8 cellular contexts compared by ENCODE assay signal in the genomic region with DNA sequence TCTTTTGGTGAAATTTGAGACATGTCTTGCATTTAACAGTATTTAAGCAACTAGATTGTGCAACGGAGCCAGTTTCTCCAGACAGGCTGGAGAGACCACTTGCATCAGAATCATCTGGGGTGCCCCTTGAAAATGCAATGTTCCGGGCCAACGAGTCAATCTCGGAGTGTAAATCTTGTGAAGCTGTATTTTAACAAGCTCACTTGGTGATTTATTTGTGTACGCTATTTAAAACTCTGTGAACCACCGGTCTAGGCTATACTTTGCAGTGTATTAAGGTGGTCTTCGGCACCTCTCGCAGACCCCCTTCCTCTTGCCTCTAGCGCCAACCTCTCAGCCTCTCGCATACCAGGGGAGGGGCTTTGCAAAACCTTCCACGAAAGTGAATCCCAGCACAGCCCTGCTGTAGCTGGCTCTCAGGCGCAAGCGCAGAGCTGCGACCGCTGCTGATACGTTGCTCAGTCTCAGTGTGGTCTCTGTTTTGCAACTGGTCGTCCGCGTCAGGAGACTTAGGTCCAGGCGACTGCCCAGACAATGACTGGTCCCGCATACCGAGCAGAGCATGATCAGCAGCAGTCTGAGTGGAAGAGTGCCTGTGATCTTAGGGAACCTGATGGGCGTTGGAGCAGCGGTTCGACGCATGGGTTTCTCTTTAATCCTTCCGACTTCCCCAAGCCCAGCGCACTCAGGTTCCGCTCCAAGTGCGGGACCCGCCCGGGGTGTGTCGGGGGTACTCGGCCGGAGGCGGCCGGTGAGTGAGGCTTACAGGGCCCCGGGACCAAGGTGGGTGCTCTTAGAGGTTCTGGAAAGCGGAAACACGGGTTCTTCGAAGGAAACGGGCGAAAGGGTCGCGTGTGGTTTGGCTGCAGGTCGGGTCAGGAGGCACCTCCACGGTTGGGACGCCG. TPM values are rescaled to one million over a fixed set of nuclear protein-coding genes. Genes with fewer than 3 reads are reported as not detected.
DNase-seq lines count a peak whose midpoint lies in the region; ATAC-seq and TF ChIP-seq lines count a peak whose summit lies in the region.

Gene ZNF391, plus strand, starts transcription at position 467 of the 905 bp plus-strand sequence. CDS start 11,612 bp downstream, outside the sequence.

- no peak for TF ChIP-seq EP300 in ovary (IDR thresholded peaks at IDR 0.05)

- DNase-seq in G401 (ENCODE audit: low spot score) (peak; percentile 91), GM23338 (ENCODE audit: low spot score) (peak; percentile 90), LHCN-M2 (ENCODE audit: low read depth) (peak; percentile 69), SK-N-MC (ENCODE audit: low read depth, low spot score) (peak; percentile 63), head of caudate nucleus (peak; percentile 70 to 89 (median 81)), ovary (peak; percentile 55 to 78 (median 62)), thyroid gland (peak; percentile 84 to 86)

- H3K36me3 ChIP-seq in GM23338 (ENCODE audit: insufficient read depth) (no peaks in the 10 kb centered on the region), SK-N-MC (ENCODE audit: insufficient read depth, low read length) (no peaks in the 10 kb centered on the region), ovary (no peaks in the 10 kb centered on the region), thyroid gland (no peaks in the 10 kb centered on the region)

- H3K79me2 ChIP-seq in GM23338 (replicated peaks; ENCODE audit: insufficient read depth) = peaks cover 23% of the 10 kb centered on the region

- H3K27ac ChIP-seq in GM23338 (ENCODE audit: low read depth) (peak within 1 kb of the TSS; percentile 84), SK-N-MC (peak within 1 kb of the TSS; percentile 89), ovary (peak within 1 kb of the TSS; percentile 56 to 64), thyroid gland (peak within 1 kb of the TSS; percentile 29 to 77 (median 73))

- in situ Hi-C loops in G401 (cut with HindIII; ENCODE audit: low sequenced_read_pairs) = no loop called here

- no peaks in the 10 kb centered on the region; the same call in 1 of the 2 replicates for H3K4me1 ChIP-seq in GM23338 (ENCODE audit: insufficient read depth)
- peaks cover 1% of the 10 kb centered on the region for H3K4me1 ChIP-seq in ovary (ENCODE audit: insufficient read depth)
- H3K4me1 ChIP-seq in thyroid gland = peaks cover 6 to 12% of the 10 kb centered on the region in 2 donors

- peaks cover 6% of the 10 kb centered on the region for H3K9me3 Mint-ChIP-seq in GM23338
- H3K9me3 Mint-ChIP-seq in activated naive CD8-positive, alpha-beta T cell (ENCODE audit: low read depth) = peaks cover 1% of the 10 kb centered on the region

- peaks cover 13% of the 10 kb centered on the region for H3K36me3 Mint-ChIP-seq in GM23338 (ENCODE audit: low read depth)
- peaks cover 7% of the 10 kb centered on the region for H3K36me3 Mint-ChIP-seq in activated naive CD8-positive, alpha-beta T cell

- H3K4me3 ChIP-seq in GM23338 (peak within 1 kb of the TSS; percentile 59), SK-N-MC (peak within 1 kb of the TSS; percentile 98), ovary (peak within 1 kb of the TSS; percentile 51), thyroid gland (replicated peaks in 1 of 3) (peak within 1 kb of the TSS; percentile 60 to 85 (median 73))

- H3K27ac Mint-ChIP-seq in GM23338 = peak within 1 kb of the TSS; percentile 97
- H3K27ac Mint-ChIP-seq in activated naive CD8-positive, alpha-beta T cell = peak within 1 kb of the TSS; percentile 92

- intact Hi-C loops in head of caudate nucleus (cut with DNase I) (loop anchor here (5.0 kb wide), 1 partner anchor 89 kb away; no protein-coding TSS in a partner anchor), ovary (cut with DNase I) (no loop called here), thyroid gland (cut with DNase I) (no loop called here)

- TF ChIP-seq CTCF in GM23338 (conservative IDR thresholded peaks at IDR 0.05; ENCODE audit: low read depth in 2 of 2) (no peak), ovary (IDR thresholded peaks at IDR 0.05) (no peak), thyroid gland (IDR thresholded peaks at IDR 0.05) (no peak)

- no peaks in the 10 kb centered on the region for H3F3A ChIP-seq in GM23338 (replicated peaks; ENCODE audit: low read depth)

- peak; percentile 95 for ATAC-seq in GM23338

- peaks cover 5% of the 10 kb centered on the region; the same call in 1 of the 2 replicates for H4K20me1 ChIP-seq in GM23338 (replicated peaks; ENCODE audit: insufficient read depth)

- peaks cover 8% of the 10 kb centered on the region for H3K4me1 Mint-ChIP-seq in GM23338
- peaks cover 17% of the 10 kb centered on the region for H3K4me1 Mint-ChIP-seq in activated naive CD8-positive, alpha-beta T cell (ENCODE audit: low read depth)

- H3K4me2 ChIP-seq in GM23338 = peak within 1 kb of the TSS; percentile 77

- H3K27me3 ChIP-seq in GM23338 (ENCODE audit: insufficient read depth) (no peaks in the 10 kb centered on the region), ovary (no peaks in the 10 kb centered on the region), thyroid gland (no peaks in the 10 kb centered on the region)

- H2AFZ ChIP-seq in GM23338 = peak within 1 kb of the TSS; percentile 73

- WGBS in ovary, 3 donors = 0 to 1% (median 0%) methylated on average over 49 of the region's 49 CpGs
- WGBS in thyroid gland, 2 donors = 0% methylated on average over 15 to 26 of the region's 49 CpGs

- H3K9me2 ChIP-seq in GM23338 (ENCODE audit: insufficient read depth) = no peaks in the 10 kb centered on the region; the same call in 1 of the 2 replicates

- peak within 1 kb of the TSS; percentile 92 for H3K9ac ChIP-seq in SK-N-MC (ENCODE audit: insufficient read length)

- H3K9me3 ChIP-seq in SK-N-MC (ENCODE audit: low read depth, low read length) (no peaks in the 10 kb centered on the region), ovary (no peaks in the 10 kb centered on the region), thyroid gland (no peaks in the 10 kb centered on the region)

- H3K4me3 Mint-ChIP-seq in GM23338 = peak within 1 kb of the TSS; percentile 96
- H3K4me3 Mint-ChIP-seq in activated naive CD8-positive, alpha-beta T cell = peak within 1 kb of the TSS; percentile 94

- peaks cover 8% of the 10 kb centered on the region for H3K27me3 Mint-ChIP-seq in GM23338 (ENCODE audit: insufficient read depth, low read depth, poor library complexity)
- H3K27me3 Mint-ChIP-seq in activated naive CD8-positive, alpha-beta T cell = no peaks in the 10 kb centered on the region

- TF ChIP-seq POLR2A in ovary (IDR thresholded peaks at IDR 0.05) = no peak
- peak in 1 of 2 donors; percentile 72 for TF ChIP-seq POLR2A in thyroid gland (IDR thresholded peaks at IDR 0.05)

TF ChIP-seq in GM23338, 12 proteins besides CTCF, POLR2A, EP300 and RAD21 (continues in another document):
- TF ChIP-seq STAT1 (IDR thresholded peaks at IDR 0.05; ENCODE audit: unreplicated experiment) (no peak), ZNF331 (CRISPR knock-in tag; IDR thresholded peaks at IDR 0.05; ENCODE audit: low read depth) (no peak), ETS1 (IDR thresholded peaks at IDR 0.05) (peak; percentile 40; the same call in 1 of the 2 replicates), NANOG (IDR thresholded peaks at IDR 0.05; ENCODE audit: borderline replicate concordance) (no peak), EZH2phosphoT487 (IDR thresholded peaks at IDR 0.05; ENCODE audit: unreplicated experiment) (no peak), JUNB (IDR thresholded peaks at IDR 0.05; ENCODE audit: unreplicated experiment) (no peak), REST (IDR thresholded peaks at IDR 0.05; ENCODE audit: unreplicated experiment) (no peak)

RNA-seq across cellular contexts. Expression of gene ZNF391, which starts in this region (rescaled TPM):
- 13.4 and 17.0 TPM in 2 replicates for total RNA-seq in G401 (2014; rRNA removed; shearing (Covaris generic))
- 12.6 and 22.5 TPM in 2 replicates for total RNA-seq in GM23338 (2014; rRNA removed; shearing (Covaris generic))
- polyA plus RNA-seq in GM23338 (2016; fragmentation: Nextera tagmentation; extraction: Ambion mirVana) (10.8 and 11.4 TPM in 2 replicates), ovary (1 to 10 TPM; 3.6 to 6.0 TPM)
- total RNA-seq in LHCN-M2 (2014; rRNA removed) (0.57 and 1.3 TPM in 2 replicates), ovary (10 to 100 TPM in 1 of 7 donors, 1 to 10 TPM in 6; 2.3 to 10.1 (median 6.0) TPM), thyroid gland (10 to 100 TPM in 1 of 4 donors, 1 to 10 TPM in 3; 5.7 to 11.0 (median 6.8) TPM)
- polyA plus RNA-seq in LHCN-M2 (2012) = 0.11 TPM

Comparison
In these comparisons a context has a peak if more than half of its experiments do, and no peak if none do; other contexts are left out.
1. Peak in every context shown above with its lines: DNase-seq, ATAC-seq, H3K4me3 ChIP-seq and H3K27ac ChIP-seq.